35 cellular contexts compared by ENCODE assay signal in genomic region chr3:21798689-21799088, GRCh38. TPM values are rescaled to one million over a fixed set of nuclear protein-coding genes. Genes with fewer than 3 reads are reported as not detected.
"Had no signal": no experiment of that assay in that cellular context is flagged by ENCODE, and none has a peak within 500 bp of the region (broad histone marks: within the 10 kb centered on the region; RNA-seq: fewer than 3 reads in every experiment).

No MANE protein-coding gene starts in this region.

- H3K36me3 ChIP-seq: adrenal gland, ascending aorta, brain microvascular endothelial cell, breast epithelium, cardiac muscle cell had no signal

- FAIRE-seq: astrocyte, bronchial epithelial cell had no signal

- H3K27ac ChIP-seq: adrenal gland, ascending aorta, body of pancreas, brain microvascular endothelial cell, breast epithelium, cardiac muscle cell had no signal

- ATAC-seq: activated naive CD4-positive, alpha-beta T cell treated with anti-CD3 and anti-CD28 coated beads, Interleukin-2, amount 50 U/mL, for 72 hours; activated naive CD8-positive, alpha-beta T cell treated with anti-CD3 and anti-CD28 coated beads, Interleukin-2, amount 50 U/mL, for 24 hours; activated T-cell treated with anti-CD3 and anti-CD28 coated beads, Interleukin-2, amount 50 U/mL, for 4 hours; activated T-cell treated with anti-CD3 and anti-CD28 coated beads, Interleukin-2, amount 50 U/mL, for 72 hours; activated T-helper 17 cell treated with anti-CD3 and anti-CD28 coated beads, Interleukin-2, amount 50 U/mL, for 72 hours; body of pancreas had no signal

- H3K27me3 ChIP-seq: adrenal gland, ascending aorta, body of pancreas, brain microvascular endothelial cell, breast epithelium, cardiac muscle cell had no signal

- DNase-seq: activated effector memory CD4-positive, alpha-beta T cell treated with anti-CD3 and anti-CD28 coated beads, Interleukin-2, amount 50 U/mL, for 16 hours; activated effector memory CD4-positive, alpha-beta T cell treated with Interleukin-2 at 50 U/mL for 16 hours; activated gamma-delta T cell; activated gamma-delta T cell treated with Interleukin-2 at 50 U/mL for 16 hours; activated naive CD4-positive, alpha-beta T cell; activated naive CD4-positive, alpha-beta T cell treated with anti-CD3 and anti-CD28 coated beads for 36 hours; activated naive CD4-positive, alpha-beta T cell treated with anti-CD3 and anti-CD28 coated beads, Interleukin-2, amount 10 ng/mL, durations not matched to agents 7 days and 5 days; activated naive CD4-positive, alpha-beta T cell treated with anti-CD3 and anti-CD28 coated beads, Interleukin-2, amount 50 U/mL, for 16 hours; activated naive CD4-positive, alpha-beta T cell treated with Interleukin-2 at 50 U/mL for 16 hours; activated naive CD8-positive, alpha-beta T cell treated with anti-CD3 and anti-CD28 coated beads for 36 hours; activated naive CD8-positive, alpha-beta T cell treated with anti-CD3 and anti-CD28 coated beads, Interleukin-2, amount 10 ng/mL, durations not matched to agents 7 days and 5 days; activated naive CD8-positive, alpha-beta T cell treated with anti-CD3 and anti-CD28 coated beads, Interleukin-2, amount 50 U/mL, for 24 hours; activated T-cell treated with anti-CD3 and anti-CD28 coated beads, Interleukin-2, amount 50 U/mL, for 24 hours; activated T-cell treated with anti-CD3 and anti-CD28 coated beads, Interleukin-2, amount 50 U/mL, for 4 hours; activated T-cell treated with anti-CD3 and anti-CD28 coated beads, Interleukin-2, amount 50 U/mL, for 48 hours; activated T-cell treated with anti-CD3 and anti-CD28 coated beads, Interleukin-2, amount 50 U/mL, for 72 hours; adrenal gland; amniotic stem cell; amygdala; anterior cingulate cortex; aorta; body of pancreas; brain microvascular endothelial cell; caudate nucleus; central memory CD4-positive, alpha-beta T cell; cerebellar nuclear complex had no signal

- H3K4me1 ChIP-seq: adrenal gland, ascending aorta, body of pancreas, breast epithelium had no signal

- H3K9me3 ChIP-seq: adrenal gland, body of pancreas had no signal

- H3K4me3 ChIP-seq: adrenal gland, ascending aorta, body of pancreas, breast epithelium, cardiac muscle cell had no signal

RNA-seq across cellular contexts. Expression of gene ZNF385D, which starts 47.7 kb away (rescaled TPM):
- total RNA-seq: activated naive CD4-positive, alpha-beta T cell treated with anti-CD3 and anti-CD28 coated beads for 36 hours; activated naive CD4-positive, alpha-beta T cell treated with anti-CD3 and anti-CD28 coated beads, Interleukin-2, amount 50 U/mL, for 72 hours; activated naive CD8-positive, alpha-beta T cell treated with anti-CD3 and anti-CD28 coated beads for 36 hours; activated naive CD8-positive, alpha-beta T cell treated with anti-CD3 and anti-CD28 coated beads, Interleukin-2, amount 10 ng/mL, durations not matched to agents 7 days and 5 days; activated T-cell treated with anti-CD3 and anti-CD28 coated beads, Interleukin-2, amount 50 U/mL, for 4 hours; activated T-cell treated with anti-CD3 and anti-CD28 coated beads, Interleukin-2, amount 50 U/mL, for 72 hours; activated T-helper 1 cell treated with anti-CD3 and anti-CD28 coated beads, Interleukin-12 subunit alpha, Interleukin-12 subunit beta, Interleukin-2, Interleukin-4 antibody, amounts not matched to agents 30 ng/mL and 10 ng/mL and 1 ng/mL, durations not matched to agents 14 hours and 24 hours and 36 hours; activated T-helper 17 cell treated with anti-CD3 and anti-CD28 coated beads, Interleukin-2, amount 50 U/mL, for 72 hours; activated T-helper 2 cell treated with anti-CD3 and anti-CD28 coated beads, Interferon-gamma antibody, Interleukin-2, Interleukin-4, amounts not matched to agents 10 μg/mL and 5 μg/mL and 100 μg/mL, durations not matched to agents 14 hours and 24 hours and 36 hours had no signal
